ENCODE assay signal across 20 cellular contexts in genomic region chr7:39721919-39722597, GRCh38.
"Had no signal": no experiment of that assay in that cellular context is flagged by ENCODE, and none has a peak within 500 bp of the region (broad histone marks: within the 10 kb centered on the region; RNA-seq: fewer than 3 reads in every experiment).

No MANE protein-coding gene starts in this region.

- H3K4me3 Mint-ChIP-seq: activated CD4-positive, alpha-beta memory T cell treated with anti-CD3 and anti-CD28 coated beads for 36 hours; activated naive CD4-positive, alpha-beta T cell treated with anti-CD3 and anti-CD28 coated beads, Interleukin-2, amount 10 ng/mL, durations not matched to agents 7 days and 5 days; memory B cell; neural crest cell; stimulated activated effector memory CD8-positive, alpha-beta T cell treated with anti-CD3 and anti-CD28 coated beads, Interleukin-12 subunit alpha, Interleukin-12 subunit beta, amount 100 ng/mL, for 72 hours; stimulated activated naive CD8-positive, alpha-beta T cell treated with anti-CD3 and anti-CD28 coated beads, Interleukin-15, amount 100 ng/mL, for 72 hours had no signal

- H3K27me3 ChIP-seq: heart right ventricle, tibial nerve had no signal

- H3K4me3 ChIP-seq: heart right ventricle, tibial nerve had no signal

- H3K27ac ChIP-seq: heart right ventricle, tibial nerve had no signal

- H3K27me3 Mint-ChIP-seq: activated CD4-positive, alpha-beta memory T cell treated with anti-CD3 and anti-CD28 coated beads for 36 hours; stimulated activated naive CD8-positive, alpha-beta T cell treated with anti-CD3 and anti-CD28 coated beads, Interleukin-15, amount 100 ng/mL, for 72 hours had no signal

- H3K27ac Mint-ChIP-seq: activated CD4-positive, alpha-beta memory T cell treated with anti-CD3 and anti-CD28 coated beads for 36 hours; activated naive CD4-positive, alpha-beta T cell treated with anti-CD3 and anti-CD28 coated beads, Interleukin-2, amount 10 ng/mL, durations not matched to agents 7 days and 5 days; memory B cell; stimulated activated effector memory CD8-positive, alpha-beta T cell treated with anti-CD3 and anti-CD28 coated beads, Interleukin-12 subunit alpha, Interleukin-12 subunit beta, amount 100 ng/mL, for 72 hours; stimulated activated naive CD8-positive, alpha-beta T cell treated with anti-CD3 and anti-CD28 coated beads, Interleukin-15, amount 100 ng/mL, for 72 hours had no signal

- H3K4me1 ChIP-seq: heart right ventricle, tibial nerve had no signal

- H3K36me3 Mint-ChIP-seq: activated CD4-positive, alpha-beta memory T cell treated with anti-CD3 and anti-CD28 coated beads for 36 hours; activated naive CD4-positive, alpha-beta T cell treated with anti-CD3 and anti-CD28 coated beads, Interleukin-2, amount 10 ng/mL, durations not matched to agents 7 days and 5 days; memory B cell; stimulated activated effector memory CD8-positive, alpha-beta T cell treated with anti-CD3 and anti-CD28 coated beads, Interleukin-12 subunit alpha, Interleukin-12 subunit beta, amount 100 ng/mL, for 72 hours had no signal

- DNase-seq: activated CD4-positive, alpha-beta memory T cell treated with anti-CD3 and anti-CD28 coated beads for 36 hours; activated CD4-positive, alpha-beta T cell treated with anti-CD3 and anti-CD28 coated beads for 48 hours; activated naive CD4-positive, alpha-beta T cell treated with anti-CD3 and anti-CD28 coated beads, Interleukin-2, amount 10 ng/mL, durations not matched to agents 7 days and 5 days; activated T-cell treated with anti-CD3 and anti-CD28 coated beads, Interleukin-2, amount 50 U/mL, for 48 hours; amygdala; cortex of kidney; foreskin fibroblast; heart right ventricle; islet precursor cell; left cardiac atrium; posterior cingulate gyrus; small intestine; stimulated activated CD4-positive, alpha-beta T cell treated with anti-CD3 and anti-CD28 coated beads, Interleukin-2, amount 100 ng/mL, for 24 hours; stimulated activated naive CD8-positive, alpha-beta T cell treated with anti-CD3 and anti-CD28 coated beads, Interleukin-15, amount 100 ng/mL, for 72 hours; T1000 had no signal

- H3K36me3 ChIP-seq: heart right ventricle, tibial nerve had no signal

- H3K4me1 Mint-ChIP-seq: activated naive CD4-positive, alpha-beta T cell treated with anti-CD3 and anti-CD28 coated beads, Interleukin-2, amount 10 ng/mL, durations not matched to agents 7 days and 5 days; memory B cell; neural crest cell; stimulated activated effector memory CD8-positive, alpha-beta T cell treated with anti-CD3 and anti-CD28 coated beads, Interleukin-12 subunit alpha, Interleukin-12 subunit beta, amount 100 ng/mL, for 72 hours had no signal

- H3K9me3 ChIP-seq: heart right ventricle, tibial nerve had no signal

- ATAC-seq: heart right ventricle; left cardiac atrium; sciatic nerve; stimulated activated effector memory CD8-positive, alpha-beta T cell treated with anti-CD3 and anti-CD28 coated beads, Interleukin-12 subunit alpha, Interleukin-12 subunit beta, amount 100 ng/mL, for 72 hours; stimulated activated naive CD8-positive, alpha-beta T cell treated with anti-CD3 and anti-CD28 coated beads, Interleukin-15, amount 100 ng/mL, for 72 hours had no signal

- H3K9me3 Mint-ChIP-seq: activated CD4-positive, alpha-beta memory T cell treated with anti-CD3 and anti-CD28 coated beads for 36 hours; activated naive CD4-positive, alpha-beta T cell treated with anti-CD3 and anti-CD28 coated beads, Interleukin-2, amount 10 ng/mL, durations not matched to agents 7 days and 5 days; memory B cell; stimulated activated effector memory CD8-positive, alpha-beta T cell treated with anti-CD3 and anti-CD28 coated beads, Interleukin-12 subunit alpha, Interleukin-12 subunit beta, amount 100 ng/mL, for 72 hours; stimulated activated naive CD8-positive, alpha-beta T cell treated with anti-CD3 and anti-CD28 coated beads, Interleukin-15, amount 100 ng/mL, for 72 hours had no signal
